12 cellular contexts compared by ENCODE assay signal in the genomic region with DNA sequence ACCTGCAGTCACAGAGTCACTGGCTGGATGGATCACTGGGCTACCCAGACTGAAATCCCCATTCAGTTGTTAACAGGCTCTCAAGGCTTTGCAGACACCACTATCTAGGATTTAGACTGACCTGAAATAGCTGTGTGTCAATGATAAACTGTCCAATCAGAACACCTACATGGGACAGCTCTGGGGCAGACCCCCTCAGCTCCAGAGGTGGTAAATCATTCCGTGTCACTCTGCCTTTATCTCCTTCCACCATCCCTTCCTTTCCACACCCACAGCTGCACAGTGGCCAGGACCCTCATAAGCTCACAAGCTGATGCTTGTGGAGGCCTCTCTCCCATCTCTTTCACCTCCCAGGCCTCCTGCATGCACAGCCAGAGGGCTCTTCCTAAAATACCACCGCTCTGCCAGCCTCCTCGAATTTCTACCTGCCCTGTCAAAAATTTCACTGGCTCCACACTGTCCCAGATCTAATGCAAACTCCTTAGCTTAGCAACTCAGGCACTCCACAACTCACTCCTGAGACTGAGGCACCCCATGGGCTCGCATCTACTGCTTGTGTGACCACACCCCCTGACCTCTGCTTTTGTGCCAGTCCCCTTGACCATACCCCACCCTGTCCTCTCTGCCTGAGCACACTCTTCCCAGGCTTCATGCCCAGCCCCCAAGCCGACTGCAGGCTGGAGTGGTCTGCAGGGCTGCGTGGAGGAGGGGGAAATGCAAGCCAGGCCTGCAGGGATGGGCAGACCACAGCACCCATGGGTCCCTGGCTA. TPM values are rescaled to one million over a fixed set of nuclear protein-coding genes. Genes with fewer than 3 reads are reported as not detected.
DNase-seq lines count a peak whose midpoint lies in the region; ATAC-seq and TF ChIP-seq lines count a peak whose summit lies in the region.
"Had no signal": no experiment of that assay in that cellular context is flagged by ENCODE, and none has a peak within 500 bp of the region (broad histone marks: within the 10 kb centered on the region; RNA-seq: fewer than 3 reads in every experiment).

No MANE protein-coding gene starts in this region.

- H4K20me1 ChIP-seq in GM23338 (replicated peaks; ENCODE audit: insufficient read depth), result peaks cover 75% of the 10 kb centered on the region

- H3F3A ChIP-seq in GM23338 (replicated peaks; ENCODE audit: low read depth), result 0 out of 2 replicates have a peak, but pooled peaks cover 7% of the 10 kb centered on the region

- H3K36me3 Mint-ChIP-seq in GM23338 (ENCODE audit: low read depth) (peaks cover 42% of the 10 kb centered on the region), T-helper 17 cell (ENCODE audit: low read depth) (peaks cover 5% of the 10 kb centered on the region), endodermal cell (ENCODE audit: low read depth) (peaks cover 36% of the 10 kb centered on the region)

- TF ChIP-seq EP300 in sigmoid colon (IDR thresholded peaks at IDR 0.05), result no peak

- H3K4me1 Mint-ChIP-seq in GM23338 (peaks cover 87% of the 10 kb centered on the region), T-helper 17 cell (peaks cover 75% of the 10 kb centered on the region), endodermal cell (peaks cover 51% of the 10 kb centered on the region)

- no peak for TF ChIP-seq POLR2A in sigmoid colon (IDR thresholded peaks at IDR 0.05)

- intact Hi-C loops in sigmoid colon (cut with DNase I), result loop anchor here (5.0 kb wide), 1 partner anchor 42 kb away; no protein-coding TSS in a partner anchor

- H3K4me2 ChIP-seq in GM23338, result peak overlapping the region; percentile 93

- H3K4me1 ChIP-seq in GM23338 (ENCODE audit: insufficient read depth) (peaks cover 56% of the 10 kb centered on the region), endodermal cell (ENCODE audit: control insufficient read depth, insufficient read depth, low read length) (peaks cover 22% of the 10 kb centered on the region), sigmoid colon (peaks cover 0 to 100% (median 96%) of the 10 kb centered on the region in 4 donors)

- peaks cover 98% of the 10 kb centered on the region for H3K79me2 ChIP-seq in GM23338 (replicated peaks; ENCODE audit: insufficient read depth)

- H3K27ac ChIP-seq in GM23338 (ENCODE audit: low read depth) (no peak overlapping the region), endodermal cell (ENCODE audit: low read depth, low read length) (no peak overlapping the region), sigmoid colon (peak overlapping the region; percentile 4 to 100 (median 100)), caudate nucleus (ENCODE audit: low read depth, low read length) (no peak overlapping the region)

- H3K4me3 ChIP-seq in GM23338 (0 out of 2 replicates have a peak overlapping the region, but pooled peaks have one; percentile 20), endodermal cell (ENCODE audit: low read length) (no peak overlapping the region), sigmoid colon (no peak overlapping the region)
- H3K4me3 ChIP-seq: heart left ventricle had no signal

- peak overlapping the region; percentile 12 for H3K4me3 Mint-ChIP-seq in GM23338
- peak overlapping the region; percentile 80 for H3K4me3 Mint-ChIP-seq in T-helper 17 cell
- no peak overlapping the region for H3K4me3 Mint-ChIP-seq in endodermal cell

- H3K27me3 Mint-ChIP-seq in GM23338 (ENCODE audit: insufficient read depth, low read depth, poor library complexity) (peaks cover 14% of the 10 kb centered on the region), T-helper 17 cell (no peaks in the 10 kb centered on the region), endodermal cell (ENCODE audit: insufficient read depth) (no peaks in the 10 kb centered on the region)

- H3K27me3 ChIP-seq in GM23338 (ENCODE audit: insufficient read depth) (no peaks in the 10 kb centered on the region), endodermal cell (ENCODE audit: control insufficient read depth, insufficient read depth, low read length, poor library complexity, severe bottlenecking) (no peaks in the 10 kb centered on the region), sigmoid colon (no peaks in the 10 kb centered on the region)
- H3K27me3 ChIP-seq: heart left ventricle had no signal

- peak; percentile 21 for ATAC-seq in GM23338
- no peak for ATAC-seq in T-helper 17 cell
- no peak for ATAC-seq in GM18907 (IDR thresholded peaks at IDR 0.05; ENCODE audit: unreplicated experiment)

- H3K27ac Mint-ChIP-seq in GM23338 (peak overlapping the region; percentile 42; the same call in 1 of the 2 replicates), T-helper 17 cell (peak overlapping the region; percentile 94), endodermal cell (peak overlapping the region; percentile 55)

- TF ChIP-seq CTCF in GM23338 (conservative IDR thresholded peaks at IDR 0.05; ENCODE audit: low read depth in 2 of 2) (no peak), endodermal cell (conservative IDR thresholded peaks at IDR 0.05) (no peak), sigmoid colon (IDR thresholded peaks at IDR 0.05) (no peak)

- DNase-seq in GM23338 (ENCODE audit: low spot score) (no peak), T-helper 17 cell (no peak), endodermal cell (no peak), sigmoid colon (no peak), caudate nucleus (lab: John Stamatoyannopoulos, UW) (no peak), ecto neural progenitor cell (ENCODE audit: low spot score) (no peak)
- DNase-seq: activated effector memory CD4-positive, alpha-beta T cell treated with anti-CD3 and anti-CD28 coated beads, Interleukin-2, amount 50 U/mL, for 16 hours; dermis blood vessel endothelial cell; DMS 273 treated with DMSO at 0.1 percent for 48 hours; heart left ventricle; NCI-H2227 treated with DMSO at 0.1 percent for 48 hours had no signal

- no peak overlapping the region for H3K9ac ChIP-seq in endodermal cell (ENCODE audit: extremely low read depth, low read length, poor library complexity, severe bottlenecking)

- 64 to 70% methylated on average over 5 to 6 of the region's 6 CpGs for WGBS in endodermal cell (ENCODE audit: insufficient coverage in 1 of 2, insufficient read length in 1 of 2), 2 experiments
- WGBS in sigmoid colon, 2 donors, result 64 to 68% methylated on average over 6 of the region's 6 CpGs

- no peaks in the 10 kb centered on the region for H3K9me2 ChIP-seq in GM23338 (ENCODE audit: insufficient read depth)

- H2AFZ ChIP-seq in GM23338, result no peak overlapping the region

- H3K36me3 ChIP-seq in GM23338 (ENCODE audit: insufficient read depth) (no peaks in the 10 kb centered on the region), endodermal cell (ENCODE audit: control insufficient read depth, insufficient read depth, low read length) (peaks cover 61% of the 10 kb centered on the region), sigmoid colon (peaks cover 0 to 5% (median 0%) of the 10 kb centered on the region in 4 donors)

- no peaks in the 10 kb centered on the region for H3K9me3 Mint-ChIP-seq in GM23338
- no peaks in the 10 kb centered on the region for H3K9me3 Mint-ChIP-seq in endodermal cell

- no peaks in the 10 kb centered on the region for H3K9me3 ChIP-seq in T-helper 17 cell (ENCODE audit: control insufficient read depth, low read length, poor library complexity, severe bottlenecking)
- H3K9me3 ChIP-seq in endodermal cell (ENCODE audit: control insufficient read depth, low read length), result no peaks in the 10 kb centered on the region
- no peaks in the 10 kb centered on the region for H3K9me3 ChIP-seq in sigmoid colon
- H3K9me3 ChIP-seq: heart left ventricle had no signal

TF ChIP-seq in GM23338, 12 proteins besides CTCF, POLR2A, EP300 and RAD21 (continues in another document):
- TF ChIP-seq POLR2AphosphoS5 (IDR thresholded peaks at IDR 0.05; ENCODE audit: low read depth), result no peak

RNA-seq across cellular contexts. Expression of gene CAPZB, which starts 5.8 kb away (rescaled TPM):
- total RNA-seq in GM23338 (2014; rRNA removed; shearing (Covaris generic)), result 183 and 195 TPM in 2 replicates
- polyA plus RNA-seq in GM23338 (2016; fragmentation: Nextera tagmentation; extraction: Ambion mirVana), result 320 and 348 TPM in 2 replicates
- 100 to 1,000 TPM; 320 to 330 TPM for total RNA-seq in T-helper 17 cell
- 100 to 1,000 TPM; 334 to 362 TPM for total RNA-seq in endodermal cell
- polyA plus RNA-seq in endodermal cell (2013, experiment 1 of 2), result 254 TPM
- polyA plus RNA-seq in endodermal cell (2013, experiment 2 of 2), result 240 TPM
- total RNA-seq in sigmoid colon, result 100 to 1,000 TPM; 128 to 214 (median 145) TPM
- 100 to 1,000 TPM; 372 to 454 (median 393) TPM for polyA plus RNA-seq in sigmoid colon

Comparison
In these comparisons a context has a peak if more than half of its experiments do, and no peak if none do; other contexts are left out.
1. H3K27ac ChIP-seq: peak in sigmoid colon (4 of 4); none in GM23338 (single experiment), endodermal cell (single experiment) and caudate nucleus (single experiment).
2. H3K27ac Mint-ChIP-seq: peak in every context shown above with its lines; median percentile 94 in T-helper 17 cell; 55 in endodermal cell; 42 in GM23338.